Comparison of ENCODE assay signal across 24 cellular contexts in genomic region chr5:16849181-16849580, GRCh38.
DNase-seq lines count a peak whose midpoint lies in the region; ATAC-seq, FAIRE-seq and TF ChIP-seq lines count a peak whose summit lies in the region.
"Had no signal": no experiment of that assay in that cellular context is flagged by ENCODE, and none has a peak within 500 bp of the region (broad histone marks: within the 10 kb centered on the region; RNA-seq: fewer than 3 reads in every experiment).

No MANE protein-coding gene starts in this region.

- H3K9me3 ChIP-seq in SK-N-MC (ENCODE audit: low read depth, low read length) (no peaks in the 10 kb centered on the region), endodermal cell (ENCODE audit: control insufficient read depth, low read length) (no peaks in the 10 kb centered on the region), neural progenitor cell (ENCODE audit: low read depth) (no peaks in the 10 kb centered on the region)
- H3K9me3 ChIP-seq: BE2C; BLaER1 treated with 17β-estradiol and CSF1 and Interleukin-3, amounts not matched to agents 10 nM and 100 nM had no signal

- peak overlapping the region; percentile 40 for H3K4me2 ChIP-seq in neural progenitor cell
- H3K4me2 ChIP-seq: BLaER1 treated with 17β-estradiol and CSF1 and Interleukin-3, amounts not matched to agents 10 nM and 100 nM had no signal

- peaks cover 9% of the 10 kb centered on the region for H3K4me1 Mint-ChIP-seq in endodermal cell
- H3K4me1 Mint-ChIP-seq in neural progenitor cell = peaks cover 22% of the 10 kb centered on the region
- H3K4me1 Mint-ChIP-seq: CD14-positive monocyte; CD8-positive, alpha-beta memory T cell had no signal

- H3K4me3 ChIP-seq in SK-N-MC = no peak overlapping the region
- no peak overlapping the region for H3K4me3 ChIP-seq in endodermal cell (ENCODE audit: low read length)
- peak overlapping the region; percentile 4 for H3K4me3 ChIP-seq in neural progenitor cell
- H3K4me3 ChIP-seq: BLaER1 treated with 17β-estradiol and CSF1 and Interleukin-3, amounts not matched to agents 10 nM and 100 nM; GM12878 had no signal

- no peak for TF ChIP-seq POLR2A in H54 (IDR thresholded peaks at IDR 0.05; ENCODE audit: low read depth, low read length)

- DNase-seq in H54 (ENCODE audit: insufficient read length, low spot score) = no peak
- no peak for DNase-seq in SK-N-MC (ENCODE audit: low read depth, low spot score)
- no peak for DNase-seq in endodermal cell
- DNase-seq in neural progenitor cell (ENCODE audit: low spot score) = no peak
- no peak for DNase-seq in SW480 (ENCODE audit: low spot score)
- no peak for DNase-seq in NK-92 treated with Interleukin-12 subunit alpha and Interleukin-12 subunit beta, amount 100 ng/mL, for 24 hours (lab: John Stamatoyannopoulos, UW)
- DNase-seq: ACHN; AML-193; BE2C; CD4-positive, alpha-beta T cell; CD8-positive, alpha-beta memory T cell; DMS 273 treated with DMSO at 0.1 percent for 48 hours; DMS79; EL; GDM1; GOT3; H7; HCEC 1CT had no signal

- ATAC-seq in HG03196 (IDR thresholded peaks at IDR 0.05; ENCODE audit: unreplicated experiment) (no peak), GM18867 (IDR thresholded peaks at IDR 0.05; ENCODE audit: unreplicated experiment) (no peak)
- ATAC-seq: GM12878 had no signal

- H3K36me3 ChIP-seq in SK-N-MC (ENCODE audit: insufficient read depth, low read length) (peaks cover 56% of the 10 kb centered on the region), endodermal cell (ENCODE audit: control insufficient read depth, insufficient read depth, low read length) (peaks cover 54% of the 10 kb centered on the region), neural progenitor cell (no peaks in the 10 kb centered on the region)
- H3K36me3 ChIP-seq: BE2C; BLaER1 treated with 17β-estradiol and CSF1 and Interleukin-3, amounts not matched to agents 10 nM and 100 nM had no signal

- H3K36me3 Mint-ChIP-seq in endodermal cell (ENCODE audit: low read depth) (peaks cover 12% of the 10 kb centered on the region), neural progenitor cell (no peaks in the 10 kb centered on the region)
- H3K36me3 Mint-ChIP-seq: CD14-positive monocyte; CD8-positive, alpha-beta memory T cell had no signal

- TF ChIP-seq CTCF in endodermal cell (conservative IDR thresholded peaks at IDR 0.05) (no peak), neural progenitor cell (IDR thresholded peaks at IDR 0.05) (no peak)

- peak; percentile 69 for FAIRE-seq in H54 (lab: Jason Lieb, UNC)
- FAIRE-seq: D721Med, GM12878 had no signal

- H3F3A ChIP-seq in neural progenitor cell (ENCODE audit: low read depth) = peaks cover 7% of the 10 kb centered on the region

- peaks cover 31% of the 10 kb centered on the region for H3K79me2 ChIP-seq in neural progenitor cell (ENCODE audit: low read depth)

- H4K20me1 ChIP-seq in neural progenitor cell (ENCODE audit: low read depth) = no peaks in the 10 kb centered on the region
- H4K20me1 ChIP-seq: BLaER1 treated with 17β-estradiol and CSF1 and Interleukin-3, amounts not matched to agents 10 nM and 100 nM had no signal

- H3K9ac ChIP-seq in SK-N-MC (ENCODE audit: insufficient read length) = no peak overlapping the region
- H3K9ac ChIP-seq in endodermal cell (ENCODE audit: extremely low read depth, low read length, poor library complexity, severe bottlenecking) = no peak overlapping the region
- H3K9ac ChIP-seq in neural progenitor cell = no peak overlapping the region
- H3K9ac ChIP-seq: BLaER1 treated with 17β-estradiol and CSF1 and Interleukin-3, amounts not matched to agents 10 nM and 100 nM had no signal

- WGBS in endodermal cell (ENCODE audit: insufficient coverage in 1 of 2, insufficient read length in 1 of 2), 2 experiments = 99 to 100% methylated on average over 1 to 3 of the region's 3 CpGs

- H3K9me3 Mint-ChIP-seq in endodermal cell = no peaks in the 10 kb centered on the region
- H3K9me3 Mint-ChIP-seq in neural progenitor cell = no peaks in the 10 kb centered on the region
- H3K9me3 Mint-ChIP-seq: CD14-positive monocyte; CD4-positive, alpha-beta T cell had no signal

- H3K27me3 ChIP-seq in endodermal cell (ENCODE audit: control insufficient read depth, insufficient read depth, low read length, poor library complexity, severe bottlenecking) = no peaks in the 10 kb centered on the region
- H3K27me3 ChIP-seq in neural progenitor cell = no peaks in the 10 kb centered on the region
- H3K27me3 ChIP-seq: BE2C; BLaER1 treated with 17β-estradiol and CSF1 and Interleukin-3, amounts not matched to agents 10 nM and 100 nM had no signal

- no peaks in the 10 kb centered on the region for H3K27me3 Mint-ChIP-seq in endodermal cell (ENCODE audit: insufficient read depth)
- peaks cover 2% of the 10 kb centered on the region for H3K27me3 Mint-ChIP-seq in neural progenitor cell (ENCODE audit: insufficient read depth, low read depth)

- H3K4me1 ChIP-seq in endodermal cell (ENCODE audit: control insufficient read depth, insufficient read depth, low read length) = no peaks in the 10 kb centered on the region
- peaks cover 25% of the 10 kb centered on the region for H3K4me1 ChIP-seq in neural progenitor cell

- no peak overlapping the region for H2AFZ ChIP-seq in neural progenitor cell (replicated peaks)

- H3K27ac ChIP-seq in SK-N-MC (peak overlapping the region; percentile 65), endodermal cell (ENCODE audit: low read depth, low read length) (peak overlapping the region; percentile 62), neural progenitor cell (peak overlapping the region; percentile 81)
- H3K27ac ChIP-seq: BLaER1 treated with 17β-estradiol and CSF1 and Interleukin-3, amounts not matched to agents 10 nM and 100 nM had no signal

- H3K27ac Mint-ChIP-seq in endodermal cell = no peak overlapping the region
- no peak overlapping the region for H3K27ac Mint-ChIP-seq in neural progenitor cell
- H3K27ac Mint-ChIP-seq: CD14-positive monocyte; CD4-positive, alpha-beta T cell; CD8-positive, alpha-beta memory T cell had no signal

- H3K4me3 Mint-ChIP-seq in endodermal cell (no peak overlapping the region), neural progenitor cell (no peak overlapping the region)
- H3K4me3 Mint-ChIP-seq: CD14-positive monocyte; CD4-positive, alpha-beta T cell; CD8-positive, alpha-beta memory T cell had no signal
